19 cellular contexts compared by ENCODE assay signal in genomic region chr3:179541094-179541493, GRCh38. TPM values are rescaled to one million over a fixed set of nuclear protein-coding genes. Genes with fewer than 3 reads are reported as not detected.
DNase-seq lines count a peak whose midpoint lies in the region; ATAC-seq, FAIRE-seq and TF ChIP-seq lines count a peak whose summit lies in the region.
"Had no signal": no experiment of that assay in that cellular context is flagged by ENCODE, and none has a peak within 500 bp of the region (broad histone marks: within the 10 kb centered on the region; RNA-seq: fewer than 3 reads in every experiment).

No MANE protein-coding gene starts in this region.

- no peaks in the 10 kb centered on the region for H3K27me3 ChIP-seq in bronchial epithelial cell (ENCODE audit: control insufficient read depth, insufficient read depth, low read length)
- no peaks in the 10 kb centered on the region for H3K27me3 ChIP-seq in left lung
- no peaks in the 10 kb centered on the region for H3K27me3 ChIP-seq in upper lobe of left lung
- no peaks in the 10 kb centered on the region for H3K27me3 ChIP-seq in esophagus squamous epithelium
- H3K27me3 ChIP-seq in CD4-positive, alpha-beta memory T cell (ENCODE audit: insufficient read depth, low read length), result no peaks in the 10 kb centered on the region
- H3K27me3 ChIP-seq: BE2C had no signal

- H3K9me3 Mint-ChIP-seq in CD4-positive, alpha-beta memory T cell, result no peaks in the 10 kb centered on the region

- DNase-seq in bronchial epithelial cell (ENCODE audit: low read depth), result no peak
- DNase-seq in left lung, result peak in 1 of 2 donors; percentile 45
- DNase-seq in upper lobe of left lung, result peak in 1 of 2 donors; percentile 51
- no peak for DNase-seq in esophagus squamous epithelium (lab: John Stamatoyannopoulos, UW)
- no peak for DNase-seq in left lobe of liver (ENCODE audit: low spot score)
- no peak for DNase-seq in CD4-positive, alpha-beta memory T cell
- DNase-seq: ACHN; BE2C; C1 segment of cervical spinal cord; Caco-2; CD4-positive, CD25-positive, alpha-beta regulatory T cell; HCEC 1CT had no signal

- no peak overlapping the region for H3K4me3 Mint-ChIP-seq in CD4-positive, alpha-beta memory T cell
- H3K4me3 Mint-ChIP-seq: CD4-positive, CD25-positive, alpha-beta regulatory T cell had no signal

- H3K36me3 ChIP-seq in bronchial epithelial cell (ENCODE audit: control insufficient read depth, insufficient read depth, low read length), result no peaks in the 10 kb centered on the region
- no peaks in the 10 kb centered on the region for H3K36me3 ChIP-seq in left lung
- no peaks in the 10 kb centered on the region for H3K36me3 ChIP-seq in upper lobe of left lung
- H3K36me3 ChIP-seq in esophagus squamous epithelium, result no peaks in the 10 kb centered on the region
- no peaks in the 10 kb centered on the region for H3K36me3 ChIP-seq in CD4-positive, alpha-beta memory T cell (ENCODE audit: insufficient read depth, low read length)
- H3K36me3 ChIP-seq: BE2C had no signal

- H3K27ac Mint-ChIP-seq in CD4-positive, alpha-beta memory T cell, result no peak overlapping the region
- H3K27ac Mint-ChIP-seq: CD4-positive, CD25-positive, alpha-beta regulatory T cell had no signal

- CTCF ChIA-PET in CD4-positive, alpha-beta memory T cell (lab: Charles Lee; ENCODE audit: partially characterized antibody), result no interaction called here

- POLR2A ChIA-PET in CD4-positive, alpha-beta memory T cell (lab: Charles Lee; ENCODE audit: partially characterized antibody), result no interaction called here

- no peaks in the 10 kb centered on the region for H3K4me1 ChIP-seq in left lung
- H3K4me1 ChIP-seq in upper lobe of left lung, result no peaks in the 10 kb centered on the region
- H3K4me1 ChIP-seq in esophagus squamous epithelium, result no peaks in the 10 kb centered on the region
- H3K4me1 ChIP-seq in CD4-positive, alpha-beta memory T cell (ENCODE audit: insufficient read depth, low read length), result no peaks in the 10 kb centered on the region
- H3K4me1 ChIP-seq: BE2C had no signal

- H3K27me3 Mint-ChIP-seq in CD4-positive, alpha-beta memory T cell, result peaks cover 0 to 7% of the 10 kb centered on the region in 2 donors

- no peaks in the 10 kb centered on the region for H3K9me3 ChIP-seq in left lung
- no peaks in the 10 kb centered on the region for H3K9me3 ChIP-seq in upper lobe of left lung
- H3K9me3 ChIP-seq in esophagus squamous epithelium, result no peaks in the 10 kb centered on the region
- no peaks in the 10 kb centered on the region for H3K9me3 ChIP-seq in CD4-positive, alpha-beta memory T cell (ENCODE audit: control insufficient read depth in 1 of 2, low read length in 2 of 2)
- H3K9me3 ChIP-seq: BE2C, Caco-2 had no signal

- H3K27ac ChIP-seq in left lung (no peak overlapping the region), upper lobe of left lung (no peak overlapping the region), esophagus squamous epithelium (no peak overlapping the region)
- H3K27ac ChIP-seq in CD4-positive, alpha-beta memory T cell (ENCODE audit: low read depth, low read length), result no peak overlapping the region
- H3K27ac ChIP-seq: HL-60 had no signal

- H3K36me3 Mint-ChIP-seq in CD4-positive, alpha-beta memory T cell, result no peaks in the 10 kb centered on the region
- H3K36me3 Mint-ChIP-seq: CD4-positive, CD25-positive, alpha-beta regulatory T cell had no signal

- no peaks in the 10 kb centered on the region for H3K4me1 Mint-ChIP-seq in CD4-positive, alpha-beta memory T cell
- H3K4me1 Mint-ChIP-seq: CD4-positive, CD25-positive, alpha-beta regulatory T cell had no signal

- 66 to 67% methylated on average over 2 of the region's 2 CpGs for WGBS in upper lobe of left lung, 2 donors
- WGBS in esophagus squamous epithelium, 2 donors, result 92 to 94% methylated on average over 2 of the region's 2 CpGs

- intact Hi-C loops in left lung (cut with DNase I) (no loop called here), esophagus squamous epithelium (cut with DNase I) (no loop called here)
- intact Hi-C loops in CD4-positive, alpha-beta memory T cell (cut with micrococcal nuclease), result no loop called here

- no peak for TF ChIP-seq CTCF in bronchial epithelial cell (IDR thresholded peaks at IDR 0.05; ENCODE audit: insufficient read depth, low read length, severe bottlenecking)
- no peak for TF ChIP-seq CTCF in left lung (IDR thresholded peaks at IDR 0.05)
- TF ChIP-seq CTCF in upper lobe of left lung (IDR thresholded peaks at IDR 0.05), result no peak
- TF ChIP-seq CTCF in esophagus squamous epithelium (IDR thresholded peaks at IDR 0.05), result no peak

- peak; percentile 40 for FAIRE-seq in bronchial epithelial cell (lab: Jason Lieb, UNC)
- FAIRE-seq: A204.1, D721Med, G401.6, GM12891, GM19239, H54 had no signal

- TF ChIP-seq EP300 in upper lobe of left lung (IDR thresholded peaks at IDR 0.05), result no peak

- no peak for TF ChIP-seq POLR2A in upper lobe of left lung (IDR thresholded peaks at IDR 0.05)
- TF ChIP-seq POLR2A in esophagus squamous epithelium (IDR thresholded peaks at IDR 0.05), result no peak

- H3K4me3 ChIP-seq in bronchial epithelial cell (ENCODE audit: low read depth, low read length) (no peak overlapping the region), left lung (no peak overlapping the region), upper lobe of left lung (no peak overlapping the region), esophagus squamous epithelium (no peak overlapping the region)
- H3K4me3 ChIP-seq in CD4-positive, alpha-beta memory T cell (ENCODE audit: low read length in 2 of 2), result no peak overlapping the region

- ATAC-seq in left lung (peak; percentile 95), upper lobe of left lung (ENCODE audit: low FRiP score in 2 of 2) (peak; percentile 53 to 77), left lobe of liver (no peak)

RNA-seq across cellular contexts. Expression of gene ACTL6A, which starts 21.6 kb away (rescaled TPM):
- total RNA-seq in bronchial epithelial cell (64.6 and 90.8 TPM in 2 replicates), left lung (10 to 100 TPM; 33.6 to 43.8 TPM), upper lobe of left lung (10 to 100 TPM; 17.2 to 47.3 (median 30.7) TPM), esophagus squamous epithelium (10 to 100 TPM; 51.5 to 95.4 (median 63.5) TPM), left lobe of liver (11.8 TPM)
- 10 to 100 TPM; 56.9 to 62.4 TPM for total RNA-seq in CD4-positive, alpha-beta memory T cell
- 10 to 100 TPM; 52.9 to 63.0 TPM for polyA plus RNA-seq in CD4-positive, alpha-beta memory T cell
